ENCODE assay signal across 1 cellular context in the genomic region with DNA sequence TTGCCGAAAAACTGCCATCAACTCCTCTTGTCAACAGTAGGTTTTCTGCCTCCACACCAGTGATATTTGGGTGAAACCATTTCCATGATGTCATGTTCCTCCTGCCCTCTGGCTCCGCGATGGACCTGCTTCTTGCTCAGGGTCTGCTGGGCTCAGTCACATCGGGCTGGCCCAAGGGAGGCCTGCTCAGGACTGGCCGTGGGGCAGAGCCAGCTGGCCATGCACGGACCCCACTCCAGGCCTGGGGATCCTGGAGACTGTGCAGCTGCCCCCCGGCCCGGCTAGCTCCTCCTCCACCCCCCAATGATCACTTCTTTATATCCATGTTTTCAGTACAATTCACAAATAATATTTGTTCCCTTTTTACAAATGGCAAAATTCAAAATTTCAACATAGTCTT.
TF ChIP-seq lines count a peak whose summit lies in the region.

No MANE protein-coding gene starts in this region.

TF ChIP-seq in HCT116, 20 proteins besides CTCF, POLR2A, EP300 and RAD21 (continued from another document):
- TF ChIP-seq, protein P1, sequence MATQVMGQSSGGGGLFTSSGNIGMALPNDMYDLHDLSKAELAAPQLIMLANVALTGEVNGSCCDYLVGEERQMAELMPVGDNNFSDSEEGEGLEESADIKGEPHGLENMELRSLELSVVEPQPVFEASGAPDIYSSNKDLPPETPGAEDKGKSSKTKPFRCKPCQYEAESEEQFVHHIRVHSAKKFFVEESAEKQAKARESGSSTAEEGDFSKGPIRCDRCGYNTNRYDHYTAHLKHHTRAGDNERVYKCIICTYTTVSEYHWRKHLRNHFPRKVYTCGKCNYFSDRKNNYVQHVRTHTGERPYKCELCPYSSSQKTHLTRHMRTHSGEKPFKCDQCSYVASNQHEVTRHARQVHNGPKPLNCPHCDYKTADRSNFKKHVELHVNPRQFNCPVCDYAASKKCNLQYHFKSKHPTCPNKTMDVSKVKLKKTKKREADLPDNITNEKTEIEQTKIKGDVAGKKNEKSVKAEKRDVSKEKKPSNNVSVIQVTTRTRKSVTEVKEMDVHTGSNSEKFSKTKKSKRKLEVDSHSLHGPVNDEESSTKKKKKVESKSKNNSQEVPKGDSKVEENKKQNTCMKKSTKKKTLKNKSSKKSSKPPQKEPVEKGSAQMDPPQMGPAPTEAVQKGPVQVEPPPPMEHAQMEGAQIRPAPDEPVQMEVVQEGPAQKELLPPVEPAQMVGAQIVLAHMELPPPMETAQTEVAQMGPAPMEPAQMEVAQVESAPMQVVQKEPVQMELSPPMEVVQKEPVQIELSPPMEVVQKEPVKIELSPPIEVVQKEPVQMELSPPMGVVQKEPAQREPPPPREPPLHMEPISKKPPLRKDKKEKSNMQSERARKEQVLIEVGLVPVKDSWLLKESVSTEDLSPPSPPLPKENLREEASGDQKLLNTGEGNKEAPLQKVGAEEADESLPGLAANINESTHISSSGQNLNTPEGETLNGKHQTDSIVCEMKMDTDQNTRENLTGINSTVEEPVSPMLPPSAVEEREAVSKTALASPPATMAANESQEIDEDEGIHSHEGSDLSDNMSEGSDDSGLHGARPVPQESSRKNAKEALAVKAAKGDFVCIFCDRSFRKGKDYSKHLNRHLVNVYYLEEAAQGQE (IDR thresholded peaks at IDR 0.05; ENCODE audit: low read depth): no peak
- no peak for TF ChIP-seq SP1 (IDR thresholded peaks at IDR 0.05; ENCODE audit: low read depth)
- TF ChIP-seq ELF1 (IDR thresholded peaks at IDR 0.05; ENCODE audit: borderline replicate concordance, low read depth): no peak
- no peak for TF ChIP-seq POLR2AphosphoS5 (IDR thresholded peaks at IDR 0.05; ENCODE audit: low read depth, low read length)
- no peak for TF ChIP-seq CEBPB (IDR thresholded peaks at IDR 0.05; ENCODE audit: low read depth)
- no peak for TF ChIP-seq FOSL1 (IDR thresholded peaks at IDR 0.05; ENCODE audit: low read depth)
- no peak for TF ChIP-seq SIN3A (IDR thresholded peaks at IDR 0.05; ENCODE audit: low read depth)
- no peak for TF ChIP-seq YY1 (IDR thresholded peaks at IDR 0.05; ENCODE audit: extremely low read depth, insufficient replicate concordance, low read depth, low read length)
TF ChIP-seq in HCT116: peak in this region for 0.
